ENCODE assay signal across 8 cellular contexts in the genomic region with DNA sequence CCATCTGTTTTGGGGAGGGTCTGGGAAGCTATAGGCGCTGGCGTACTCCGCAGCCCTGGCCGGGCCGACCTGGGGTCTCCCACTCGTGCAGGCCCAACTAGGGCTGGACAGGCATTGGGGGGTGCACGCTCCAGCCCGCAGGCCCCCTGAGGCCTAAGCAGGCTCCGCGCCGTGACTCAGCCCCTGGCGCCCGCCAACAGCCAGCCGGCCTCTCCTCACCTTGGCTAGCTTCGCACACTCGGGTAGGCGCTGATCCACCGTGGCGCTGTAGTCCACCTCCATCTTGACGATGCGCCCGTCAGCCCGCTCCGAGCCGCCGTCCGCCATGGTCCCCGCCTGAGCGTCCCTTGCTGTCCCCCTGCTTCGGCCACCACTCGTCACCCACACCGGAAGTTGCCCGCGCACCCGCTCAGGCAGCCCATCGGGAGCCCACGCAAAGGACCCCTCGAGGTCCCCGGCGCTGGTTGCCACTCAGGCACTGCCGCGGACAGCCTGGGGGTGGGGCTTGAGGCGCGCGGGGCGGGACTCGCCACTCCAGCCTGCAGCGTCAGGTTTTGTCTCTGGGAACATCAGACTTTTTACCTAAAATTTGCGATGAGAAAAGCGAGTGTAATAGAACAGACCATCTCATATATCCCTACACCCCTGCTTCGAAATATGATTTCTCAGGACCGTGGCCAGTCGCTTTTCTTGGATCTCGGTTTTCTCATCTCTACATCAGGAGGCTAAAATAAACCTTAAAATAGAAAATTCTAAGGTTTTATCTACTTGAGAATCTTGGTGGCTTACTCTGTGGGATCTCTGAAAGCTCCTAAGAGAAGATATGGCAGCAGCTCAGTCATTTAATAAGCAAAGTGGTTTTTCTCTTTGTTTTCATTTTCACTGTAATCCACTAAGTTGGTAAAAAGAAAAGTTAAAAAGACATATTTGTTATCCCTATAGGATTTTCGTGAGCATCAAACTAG. TPM values are rescaled to one million over a fixed set of nuclear protein-coding genes. Genes with fewer than 3 reads are reported as not detected.
A peak's percentile ranks its signal among the peaks of the same experiment; 100 is the strongest.
DNase-seq lines count a peak whose midpoint lies in the region; ATAC-seq, FAIRE-seq and TF ChIP-seq lines count a peak whose summit lies in the region.

A gene (minus strand): TSS at position 385 of the 965 bp plus-strand sequence. CDS start 58 bp downstream, at position 327.

- peak within 1 kb of the TSS; percentile 95 for H3K27ac Mint-ChIP-seq in type B pancreatic cell

- H3K4me1 ChIP-seq in adipocyte (ENCODE audit: control insufficient read depth, insufficient read depth, low read length), result peaks cover 29% of the 10 kb centered on the region

- H3K9me3 ChIP-seq in adipocyte (ENCODE audit: control insufficient read depth, low read length), result no peaks in the 10 kb centered on the region

- FAIRE-seq in GM12891 (lab: Jason Lieb, UNC), result peak; percentile 86

- intact Hi-C loops in cardiac septum (cut with DNase I), result loop anchor here (10.0 kb wide), 1 partner anchor 122 kb away; a partner anchor contains a TSS
- intact Hi-C loops in posterior cingulate gyrus (cut with DNase I), result loop anchor here (10.0 kb wide), 1 partner anchor 122 kb away; a partner anchor contains a TSS

- TF ChIP-seq POLR2A in GM12891 (IDR thresholded peaks at IDR 0.05; ENCODE audit: low read depth, low read length), result peak; percentile 89

- no peak for TF ChIP-seq CTCF in type B pancreatic cell (conservative IDR thresholded peaks at IDR 0.05)

- H3K4me3 ChIP-seq in adipocyte (ENCODE audit: low read length), result peak within 1 kb of the TSS; percentile 94

- H3K36me3 Mint-ChIP-seq in type B pancreatic cell, result peaks cover 12% of the 10 kb centered on the region

- DNase-seq in GM12891 (ENCODE audit: insufficient read length, low spot score) (peak; percentile 89), NCI-H1417 treated with DMSO at 0.1 percent for 48 hours (lab: John Stamatoyannopoulos, UW) (peak; percentile 26), T follicular helper cell (ENCODE audit: low read depth) (peak; percentile 89), adipocyte (ENCODE audit: low read depth) (peak; percentile 96), cardiac septum (ENCODE audit: low spot score) (peak; percentile 99), posterior cingulate gyrus (peak; percentile 92 to 99 (median 95)), type B pancreatic cell (ENCODE audit: extremely low spot score, unreplicated experiment) (peak; percentile 95)

- H3K9me3 Mint-ChIP-seq in type B pancreatic cell, result no peaks in the 10 kb centered on the region

- H3K4me3 Mint-ChIP-seq in type B pancreatic cell, result peak within 1 kb of the TSS; percentile 99

- H3K27me3 Mint-ChIP-seq in type B pancreatic cell, result no peaks in the 10 kb centered on the region

- peaks cover 23% of the 10 kb centered on the region for H3K4me1 Mint-ChIP-seq in type B pancreatic cell (ENCODE audit: unreplicated experiment)

- H3K9ac ChIP-seq in adipocyte (ENCODE audit: low read length), result peak within 1 kb of the TSS; percentile 97

- ATAC-seq in HG02759 (IDR thresholded peaks at IDR 0.05; ENCODE audit: unreplicated experiment), result peak; percentile 94

- no peaks in the 10 kb centered on the region for H3K36me3 ChIP-seq in adipocyte (ENCODE audit: control insufficient read depth, insufficient read depth, low read length, severe bottlenecking)

- no peaks in the 10 kb centered on the region for H3K27me3 ChIP-seq in adipocyte (replicated peaks; ENCODE audit: control insufficient read depth, insufficient read depth, low read length)

TF ChIP-seq in GM12891, 5 proteins besides CTCF, POLR2A, EP300 and RAD21:
- TF ChIP-seq PAX5 (IDR thresholded peaks at IDR 0.05; ENCODE audit: insufficient read depth, low read length, severe bottlenecking), result no peak
- TF ChIP-seq POU2F2 (IDR thresholded peaks at IDR 0.05; ENCODE audit: low read depth, low read length), result peak; percentile 51
- no peak for TF ChIP-seq SPI1 (IDR thresholded peaks at IDR 0.05; ENCODE audit: low read depth, low read length)
- peak; percentile 95 for TF ChIP-seq TAF1 (IDR thresholded peaks at IDR 0.05; ENCODE audit: low read depth, low read length)
- peak; percentile 93 for TF ChIP-seq POLR2AphosphoS5 (IDR thresholded peaks at IDR 0.05; ENCODE audit: low read depth, low read length)

RNA-seq across cellular contexts. Expression of the gene that starts here (rescaled TPM):
- 34.1 TPM for polyA plus RNA-seq in GM12891 (2012; ENCODE audit: low read depth, missing spikeins)
- total RNA-seq in cardiac septum, result 43.4 TPM
- total RNA-seq in type B pancreatic cell (ENCODE audit: low replicate concordance), result 43.2 and 52.3 TPM in 2 replicates

Comparison
In these comparisons a context has a peak if more than half of its experiments do, and no peak if none do; other contexts are left out.
1. Peak in every context shown above with its lines: DNase-seq, ATAC-seq and H3K4me3 ChIP-seq.
2. DNase-seq: peak in every context shown above with its lines; median percentile 99 in cardiac septum; 96 in adipocyte; 95 in posterior cingulate gyrus; 95 in type B pancreatic cell; 89 in GM12891; 89 in T follicular helper cell; 26 in NCI-H1417 treated with DMSO at 0.1 percent for 48 hours.